Comparison of ENCODE assay signal across 18 cellular contexts in genomic region chr11:45913514-45913913, GRCh38. TPM values are rescaled to one million over a fixed set of nuclear protein-coding genes. Genes with fewer than 3 reads are reported as not detected.
DNase-seq lines count a peak whose midpoint lies in the region; ATAC-seq and TF ChIP-seq lines count a peak whose summit lies in the region.
"Had no signal": no experiment of that assay in that cellular context is flagged by ENCODE, and none has a peak within 500 bp of the region (broad histone marks: within the 10 kb centered on the region; RNA-seq: fewer than 3 reads in every experiment).

No MANE protein-coding gene starts in this region.

- peaks cover 29% of the 10 kb centered on the region for H3K36me3 Mint-ChIP-seq in central memory CD8-positive, alpha-beta T cell (ENCODE audit: insufficient read depth)
- peaks cover 63 to 74% of the 10 kb centered on the region in 2 donors for H3K36me3 Mint-ChIP-seq in CD14-positive monocyte

- H3K27ac Mint-ChIP-seq in central memory CD8-positive, alpha-beta T cell (ENCODE audit: low read depth), result peak overlapping the region; percentile 8
- H3K27ac Mint-ChIP-seq in CD14-positive monocyte, result no peak overlapping the region
- H3K27ac Mint-ChIP-seq: CD4-positive, alpha-beta T cell had no signal

- H3K4me2 ChIP-seq in osteoblast (ENCODE audit: insufficient read depth, low read length), result no peak overlapping the region

- no peak for TF ChIP-seq CTCF in left ventricle myocardium inferior (IDR thresholded peaks at IDR 0.05; ENCODE audit: borderline replicate concordance)
- no peak for TF ChIP-seq CTCF in RWPE1 (conservative IDR thresholded peaks at IDR 0.05; ENCODE audit: low read depth)
- TF ChIP-seq CTCF in osteoblast (IDR thresholded peaks at IDR 0.05; ENCODE audit: extremely low read depth, low read depth, low read length), result no peak
- no peak for TF ChIP-seq CTCF in CD14-positive monocyte (IDR thresholded peaks at IDR 0.05)

- no peaks in the 10 kb centered on the region for H3K27me3 Mint-ChIP-seq in central memory CD8-positive, alpha-beta T cell
- H3K27me3 Mint-ChIP-seq in CD14-positive monocyte (ENCODE audit: low read depth in 3 of 3), result peaks cover 0 to 3% (median 0%) of the 10 kb centered on the region in 3 donors
- H3K27me3 Mint-ChIP-seq: CD4-positive, alpha-beta T cell had no signal

- H3K36me3 ChIP-seq in left ventricle myocardium inferior, result peaks cover 69% of the 10 kb centered on the region
- H3K36me3 ChIP-seq in osteoblast (ENCODE audit: insufficient read depth, low read length), result peaks cover 29% of the 10 kb centered on the region
- H3K36me3 ChIP-seq: BE2C had no signal

- CTCF ChIA-PET in RWPE1 (lab: Yijun Ruan, JAX), result interaction anchor here (0.6 to 1.1 kb wide), 2 partner anchors 13 to 15 kb away, joined by 3 read pairs; no protein-coding TSS in a partner anchor

- peaks cover 20% of the 10 kb centered on the region for H3K79me2 ChIP-seq in osteoblast (ENCODE audit: insufficient read depth, low read length)

- no peaks in the 10 kb centered on the region for H3K9me3 ChIP-seq in left ventricle myocardium inferior (replicated peaks)
- no peaks in the 10 kb centered on the region for H3K9me3 ChIP-seq in osteoblast (ENCODE audit: low read depth, low read length)
- H3K9me3 ChIP-seq: BE2C, Caco-2, HAP-1 had no signal

- DNase-seq in Right ventricle myocardium inferior (ENCODE audit: missing footprints), result peak; percentile 55
- no peak for DNase-seq in left ventricle myocardium inferior
- no peak for DNase-seq in RWPE1 (ENCODE audit: low spot score)
- DNase-seq in central memory CD8-positive, alpha-beta T cell (ENCODE audit: low spot score in 2 of 2), result no peak
- DNase-seq in osteoblast (ENCODE audit: insufficient read length, low spot score, missing footprints), result peak; percentile 26
- DNase-seq in DMS 273 (lab: John Stamatoyannopoulos, UW; ENCODE audit: unreplicated experiment), result no peak
- DNase-seq in CD14-positive monocyte (ENCODE audit: low spot score), result no peak
- DNase-seq: ACHN; BE2C; C1 segment of cervical spinal cord; Caco-2; CD4-positive, alpha-beta T cell; DMS153; DMS79; GDM1; GM23248 had no signal

- no peak overlapping the region for H3K27ac ChIP-seq in left ventricle myocardium inferior (replicated peaks)
- H3K27ac ChIP-seq in RWPE1, result peak overlapping the region; percentile 25; the same call in 1 of the 2 replicates
- H3K27ac ChIP-seq in osteoblast (ENCODE audit: low read depth, low read length), result no peak overlapping the region
- H3K27ac ChIP-seq: GM23248 had no signal

- H3K4me1 Mint-ChIP-seq in central memory CD8-positive, alpha-beta T cell, result peaks cover 27% of the 10 kb centered on the region
- H3K4me1 Mint-ChIP-seq in CD14-positive monocyte, result peaks cover 19% of the 10 kb centered on the region

- no peaks in the 10 kb centered on the region for H3K9me3 Mint-ChIP-seq in central memory CD8-positive, alpha-beta T cell
- H3K9me3 Mint-ChIP-seq in CD14-positive monocyte, result peaks cover 0 to 2% (median 0%) of the 10 kb centered on the region in 7 donors
- H3K9me3 Mint-ChIP-seq: CD4-positive, alpha-beta T cell had no signal

- H3K27me3 ChIP-seq in left ventricle myocardium inferior (ENCODE audit: low read depth), result no peaks in the 10 kb centered on the region
- no peaks in the 10 kb centered on the region for H3K27me3 ChIP-seq in osteoblast (ENCODE audit: insufficient read depth, low read length)
- H3K27me3 ChIP-seq: BE2C had no signal

- POLR2A ChIA-PET in RWPE1 (lab: Yijun Ruan, JAX; ENCODE audit: low non-redundant PET), result no interaction called here

- peaks cover 16% of the 10 kb centered on the region for H4K20me1 ChIP-seq in osteoblast (ENCODE audit: insufficient read depth, low read length)

- ATAC-seq in Right ventricle myocardium inferior, result no peak
- ATAC-seq in central memory CD8-positive, alpha-beta T cell (replicated peaks; ENCODE audit: extremely low read depth, poor library complexity, severe bottlenecking), result no peak

- H3K4me3 Mint-ChIP-seq in central memory CD8-positive, alpha-beta T cell, result no peak overlapping the region
- no peak overlapping the region for H3K4me3 Mint-ChIP-seq in CD14-positive monocyte
- H3K4me3 Mint-ChIP-seq: CD4-positive, alpha-beta T cell had no signal

- no peak overlapping the region for H3K4me3 ChIP-seq in left ventricle myocardium inferior
- H3K4me3 ChIP-seq in osteoblast (ENCODE audit: insufficient read depth, low read length), result no peak overlapping the region
- H3K4me3 ChIP-seq: GM23248, HAP-1 had no signal

- no peak overlapping the region for H2AFZ ChIP-seq in osteoblast (ENCODE audit: low read length)
- H2AFZ ChIP-seq: GM23248 had no signal

- H3K4me1 ChIP-seq in left ventricle myocardium inferior (peaks cover 26% of the 10 kb centered on the region), osteoblast (ENCODE audit: insufficient read depth, low read length) (peaks cover 10% of the 10 kb centered on the region)
- H3K4me1 ChIP-seq: BE2C had no signal

- intact Hi-C loops in Right ventricle myocardium inferior (cut with DNase I), result no loop called here
- intact Hi-C loops in left ventricle myocardium inferior (cut with micrococcal nuclease), result no loop called here
- intact Hi-C loops in CD14-positive monocyte (cut with micrococcal nuclease), result loop anchor here in 1 of 2 donors (10.0 kb wide), 1 partner anchor 701 kb away; the partner anchor contains the start of genes ATG13 and HARBI1

RNA-seq across cellular contexts. Expression of gene PEX16, which starts 4.2 kb away (rescaled TPM):
- total RNA-seq in Right ventricle myocardium inferior (10.4 TPM), left ventricle myocardium inferior (10.9 TPM), osteoblast (27.4 and 28.6 TPM in 2 replicates)
- polyA plus RNA-seq in CD14-positive monocyte, result 10 to 100 TPM; 33.8 to 35.1 TPM

RNA-seq across cellular contexts. Expression of gene FREY1, which starts 6.4 kb away (rescaled TPM):
- total RNA-seq in Right ventricle myocardium inferior (not detected), left ventricle myocardium inferior (not detected), osteoblast (0.88 and 1.8 TPM in 2 replicates)
- polyA plus RNA-seq in CD14-positive monocyte, result not detected
- total RNA-seq: GM23248, H4 had no signal
- polyA plus RNA-seq: GM23248 had no signal

RNA-seq across cellular contexts. Expression of gene LARGE2, which starts 8.9 kb away (rescaled TPM):
- total RNA-seq in Right ventricle myocardium inferior (not detected), left ventricle myocardium inferior (not detected), osteoblast (not detected in 2 replicates)
- polyA plus RNA-seq in CD14-positive monocyte, result not detected
- total RNA-seq: GM23248, H4 had no signal
- polyA plus RNA-seq: GM23248 had no signal

RNA-seq across cellular contexts. Expression of gene MAPK8IP1, which starts 28.1 kb away (rescaled TPM):
- total RNA-seq in Right ventricle myocardium inferior (5.9 TPM), left ventricle myocardium inferior (4.6 TPM), osteoblast (8.0 and 9.7 TPM in 2 replicates)
- not detected for polyA plus RNA-seq in CD14-positive monocyte

Comparison
In these comparisons a context has a peak if more than half of its experiments do, and no peak if none do; other contexts are left out.
1. DNase-seq: peak in Right ventricle myocardium inferior (single experiment) and osteoblast (single experiment); none in left ventricle myocardium inferior (single experiment), RWPE1 (single experiment), central memory CD8-positive, alpha-beta T cell (0 of 2), DMS 273 (single experiment) and CD14-positive monocyte (single experiment).